In the genomic region with DNA sequence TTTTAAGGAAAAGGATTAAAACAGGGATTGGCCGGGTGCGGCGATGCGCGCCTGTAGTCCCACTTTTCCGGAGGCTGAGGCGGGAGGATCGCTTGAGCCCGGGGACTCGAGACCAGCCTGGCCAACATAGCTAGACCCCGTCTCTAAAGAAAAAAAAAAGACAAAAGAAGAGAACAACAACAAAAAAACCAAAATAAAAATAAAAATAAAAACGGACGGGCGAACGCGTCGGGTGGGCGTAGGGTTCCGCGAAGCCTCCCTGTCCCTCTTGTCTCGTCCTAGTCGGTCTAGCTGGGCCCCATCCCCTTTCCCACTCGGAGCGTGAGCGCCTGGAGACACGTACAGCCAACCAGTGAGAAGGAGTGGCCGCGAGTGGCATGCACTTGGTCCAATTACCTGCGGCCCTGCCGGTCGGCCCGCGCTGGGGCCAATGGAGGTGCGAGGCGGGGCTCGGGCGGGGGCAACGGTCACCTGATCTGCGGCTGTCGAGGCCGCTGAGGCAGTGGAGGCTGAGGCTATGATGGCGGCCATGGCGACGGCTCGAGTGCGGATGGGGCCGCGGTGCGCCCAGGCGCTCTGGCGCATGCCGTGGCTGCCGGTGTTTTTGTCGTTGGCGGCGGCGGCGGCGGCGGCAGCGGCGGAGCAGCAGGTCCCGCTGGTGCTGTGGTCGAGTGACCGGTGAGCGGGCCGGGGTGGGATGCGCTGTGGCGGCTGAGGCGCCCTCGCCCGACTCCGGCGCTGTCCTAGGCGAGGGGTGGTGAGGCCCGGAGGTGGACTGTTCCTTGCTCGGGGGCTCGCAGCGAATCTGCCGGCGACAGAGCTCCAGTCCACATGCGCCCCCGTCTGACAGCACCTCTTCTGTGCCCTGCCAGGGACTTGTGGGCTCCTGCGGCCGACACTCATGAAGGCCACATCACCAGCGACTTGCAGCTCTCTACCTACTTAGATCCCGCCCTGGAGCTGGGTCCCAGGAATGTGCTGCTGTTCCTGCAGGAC, we compare ENCODE assay signal across 1 cellular context.
A peak's percentile ranks its signal among the peaks of the same experiment; 100 is the strongest.
TF ChIP-seq lines count a peak whose summit lies in the region.

A gene with protein sequence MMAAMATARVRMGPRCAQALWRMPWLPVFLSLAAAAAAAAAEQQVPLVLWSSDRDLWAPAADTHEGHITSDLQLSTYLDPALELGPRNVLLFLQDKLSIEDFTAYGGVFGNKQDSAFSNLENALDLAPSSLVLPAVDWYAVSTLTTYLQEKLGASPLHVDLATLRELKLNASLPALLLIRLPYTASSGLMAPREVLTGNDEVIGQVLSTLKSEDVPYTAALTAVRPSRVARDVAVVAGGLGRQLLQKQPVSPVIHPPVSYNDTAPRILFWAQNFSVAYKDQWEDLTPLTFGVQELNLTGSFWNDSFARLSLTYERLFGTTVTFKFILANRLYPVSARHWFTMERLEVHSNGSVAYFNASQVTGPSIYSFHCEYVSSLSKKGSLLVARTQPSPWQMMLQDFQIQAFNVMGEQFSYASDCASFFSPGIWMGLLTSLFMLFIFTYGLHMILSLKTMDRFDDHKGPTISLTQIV (plus strand): TSS at position 502 of the 996 bp plus-strand sequence. CDS start 16 bp downstream, at position 518.

TF ChIP-seq in HepG2, 621 proteins besides CTCF, POLR2A, EP300 and RAD21 (continued from another document and continues in another):
- no peak for TF ChIP-seq CBX2 (IDR thresholded peaks at IDR 0.05; ENCODE audit: low read depth, low read length)
- TF ChIP-seq CBX2 (CRISPR knock-in tag; IDR thresholded peaks at IDR 0.05; ENCODE audit: low read depth): no peak
- TF ChIP-seq FOXK1 (CRISPR knock-in tag; IDR thresholded peaks at IDR 0.05; ENCODE audit: borderline replicate concordance, low read depth): no peak
- TF ChIP-seq ZNF562 (CRISPR knock-in tag; IDR thresholded peaks at IDR 0.05; ENCODE audit: borderline replicate concordance): no peak
- no peak for TF ChIP-seq ZBTB3 (CRISPR knock-in tag; IDR thresholded peaks at IDR 0.05; ENCODE audit: borderline replicate concordance, low read depth)
- no peak for TF ChIP-seq ZNF598 (CRISPR knock-in tag; IDR thresholded peaks at IDR 0.05; ENCODE audit: borderline replicate concordance)
- no peak for TF ChIP-seq ZNF264 (CRISPR knock-in tag; IDR thresholded peaks at IDR 0.05)
- TF ChIP-seq, protein P1, sequence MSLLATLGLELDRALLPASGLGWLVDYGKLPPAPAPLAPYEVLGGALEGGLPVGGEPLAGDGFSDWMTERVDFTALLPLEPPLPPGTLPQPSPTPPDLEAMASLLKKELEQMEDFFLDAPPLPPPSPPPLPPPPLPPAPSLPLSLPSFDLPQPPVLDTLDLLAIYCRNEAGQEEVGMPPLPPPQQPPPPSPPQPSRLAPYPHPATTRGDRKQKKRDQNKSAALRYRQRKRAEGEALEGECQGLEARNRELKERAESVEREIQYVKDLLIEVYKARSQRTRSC (CRISPR knock-in tag; IDR thresholded peaks at IDR 0.05; ENCODE audit: low read depth): no peak
- TF ChIP-seq SOX5 (CRISPR knock-in tag; IDR thresholded peaks at IDR 0.05; ENCODE audit: borderline replicate concordance): no peak
- TF ChIP-seq, protein P2, sequence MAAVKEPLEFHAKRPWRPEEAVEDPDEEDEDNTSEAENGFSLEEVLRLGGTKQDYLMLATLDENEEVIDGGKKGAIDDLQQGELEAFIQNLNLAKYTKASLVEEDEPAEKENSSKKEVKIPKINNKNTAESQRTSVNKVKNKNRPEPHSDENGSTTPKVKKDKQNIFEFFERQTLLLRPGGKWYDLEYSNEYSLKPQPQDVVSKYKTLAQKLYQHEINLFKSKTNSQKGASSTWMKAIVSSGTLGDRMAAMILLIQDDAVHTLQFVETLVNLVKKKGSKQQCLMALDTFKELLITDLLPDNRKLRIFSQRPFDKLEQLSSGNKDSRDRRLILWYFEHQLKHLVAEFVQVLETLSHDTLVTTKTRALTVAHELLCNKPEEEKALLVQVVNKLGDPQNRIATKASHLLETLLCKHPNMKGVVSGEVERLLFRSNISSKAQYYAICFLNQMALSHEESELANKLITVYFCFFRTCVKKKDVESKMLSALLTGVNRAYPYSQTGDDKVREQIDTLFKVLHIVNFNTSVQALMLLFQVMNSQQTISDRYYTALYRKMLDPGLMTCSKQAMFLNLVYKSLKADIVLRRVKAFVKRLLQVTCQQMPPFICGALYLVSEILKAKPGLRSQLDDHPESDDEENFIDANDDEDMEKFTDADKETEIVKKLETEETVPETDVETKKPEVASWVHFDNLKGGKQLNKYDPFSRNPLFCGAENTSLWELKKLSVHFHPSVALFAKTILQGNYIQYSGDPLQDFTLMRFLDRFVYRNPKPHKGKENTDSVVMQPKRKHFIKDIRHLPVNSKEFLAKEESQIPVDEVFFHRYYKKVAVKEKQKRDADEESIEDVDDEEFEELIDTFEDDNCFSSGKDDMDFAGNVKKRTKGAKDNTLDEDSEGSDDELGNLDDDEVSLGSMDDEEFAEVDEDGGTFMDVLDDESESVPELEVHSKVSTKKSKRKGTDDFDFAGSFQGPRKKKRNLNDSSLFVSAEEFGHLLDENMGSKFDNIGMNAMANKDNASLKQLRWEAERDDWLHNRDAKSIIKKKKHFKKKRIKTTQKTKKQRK (IDR thresholded peaks at IDR 0.05; ENCODE audit: low read length): no peak
- TF ChIP-seq, protein P3, sequence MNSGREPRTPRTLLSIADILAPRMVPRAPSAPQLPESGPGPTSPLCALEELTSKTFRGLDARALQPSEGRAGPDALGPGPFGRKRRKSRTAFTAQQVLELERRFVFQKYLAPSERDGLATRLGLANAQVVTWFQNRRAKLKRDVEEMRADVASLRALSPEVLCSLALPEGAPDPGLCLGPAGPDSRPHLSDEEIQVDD (CRISPR knock-in tag; IDR thresholded peaks at IDR 0.05; ENCODE audit: borderline replicate concordance): no peak
- no peak for TF ChIP-seq ZNF550 (CRISPR knock-in tag; IDR thresholded peaks at IDR 0.05; ENCODE audit: borderline replicate concordance)
- no peak for TF ChIP-seq TGIF2 (CRISPR knock-in tag; IDR thresholded peaks at IDR 0.05)
- TF ChIP-seq, protein P4, sequence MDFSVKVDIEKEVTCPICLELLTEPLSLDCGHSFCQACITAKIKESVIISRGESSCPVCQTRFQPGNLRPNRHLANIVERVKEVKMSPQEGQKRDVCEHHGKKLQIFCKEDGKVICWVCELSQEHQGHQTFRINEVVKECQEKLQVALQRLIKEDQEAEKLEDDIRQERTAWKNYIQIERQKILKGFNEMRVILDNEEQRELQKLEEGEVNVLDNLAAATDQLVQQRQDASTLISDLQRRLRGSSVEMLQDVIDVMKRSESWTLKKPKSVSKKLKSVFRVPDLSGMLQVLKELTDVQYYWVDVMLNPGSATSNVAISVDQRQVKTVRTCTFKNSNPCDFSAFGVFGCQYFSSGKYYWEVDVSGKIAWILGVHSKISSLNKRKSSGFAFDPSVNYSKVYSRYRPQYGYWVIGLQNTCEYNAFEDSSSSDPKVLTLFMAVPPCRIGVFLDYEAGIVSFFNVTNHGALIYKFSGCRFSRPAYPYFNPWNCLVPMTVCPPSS (IDR thresholded peaks at IDR 0.05): no peak
- no peak for TF ChIP-seq ZNF124 (CRISPR knock-in tag; IDR thresholded peaks at IDR 0.05)
- no peak for TF ChIP-seq NFIC (IDR thresholded peaks at IDR 0.05; ENCODE audit: low read length)
- TF ChIP-seq ZNF160 (CRISPR knock-in tag; IDR thresholded peaks at IDR 0.05): 0 out of 2 replicates have a peak, but pooled peaks have one; percentile 55
- TF ChIP-seq, protein P5, sequence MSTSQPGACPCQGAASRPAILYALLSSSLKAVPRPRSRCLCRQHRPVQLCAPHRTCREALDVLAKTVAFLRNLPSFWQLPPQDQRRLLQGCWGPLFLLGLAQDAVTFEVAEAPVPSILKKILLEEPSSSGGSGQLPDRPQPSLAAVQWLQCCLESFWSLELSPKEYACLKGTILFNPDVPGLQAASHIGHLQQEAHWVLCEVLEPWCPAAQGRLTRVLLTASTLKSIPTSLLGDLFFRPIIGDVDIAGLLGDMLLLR (CRISPR knock-in tag; IDR thresholded peaks at IDR 0.05): no peak
- no peak; the same call in 1 of the 2 replicates for TF ChIP-seq AKAP8 (CRISPR knock-in tag; IDR thresholded peaks at IDR 0.05)
- TF ChIP-seq NR2F2 (IDR thresholded peaks at IDR 0.05; ENCODE audit: borderline replicate concordance, low read depth): no peak
- TF ChIP-seq BCL6 (CRISPR knock-in tag; IDR thresholded peaks at IDR 0.05): no peak
- TF ChIP-seq, protein P6, sequence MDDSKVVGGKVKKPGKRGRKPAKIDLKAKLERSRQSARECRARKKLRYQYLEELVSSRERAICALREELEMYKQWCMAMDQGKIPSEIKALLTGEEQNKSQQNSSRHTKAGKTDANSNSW (CRISPR knock-in tag; IDR thresholded peaks at IDR 0.05; ENCODE audit: borderline replicate concordance): no peak
- TF ChIP-seq PRPF4 (IDR thresholded peaks at IDR 0.05; ENCODE audit: low read depth, low read length, poor library complexity, severe bottlenecking): no peak
- peak; percentile 50; the same call in 1 of the 2 replicates for TF ChIP-seq POLR2G (IDR thresholded peaks at IDR 0.05; ENCODE audit: low read depth, low read length)
- TF ChIP-seq ZNF337 (CRISPR knock-in tag; IDR thresholded peaks at IDR 0.05; ENCODE audit: borderline replicate concordance, low read depth): no peak
- TF ChIP-seq, protein P7, sequence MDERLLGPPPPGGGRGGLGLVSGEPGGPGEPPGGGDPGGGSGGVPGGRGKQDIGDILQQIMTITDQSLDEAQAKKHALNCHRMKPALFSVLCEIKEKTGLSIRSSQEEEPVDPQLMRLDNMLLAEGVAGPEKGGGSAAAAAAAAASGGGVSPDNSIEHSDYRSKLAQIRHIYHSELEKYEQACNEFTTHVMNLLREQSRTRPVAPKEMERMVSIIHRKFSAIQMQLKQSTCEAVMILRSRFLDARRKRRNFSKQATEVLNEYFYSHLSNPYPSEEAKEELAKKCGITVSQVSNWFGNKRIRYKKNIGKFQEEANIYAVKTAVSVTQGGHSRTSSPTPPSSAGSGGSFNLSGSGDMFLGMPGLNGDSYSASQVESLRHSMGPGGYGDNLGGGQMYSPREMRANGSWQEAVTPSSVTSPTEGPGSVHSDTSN (CRISPR knock-in tag; IDR thresholded peaks at IDR 0.05): peak; percentile 96
- no peak for TF ChIP-seq NFRKB (IDR thresholded peaks at IDR 0.05)
- TF ChIP-seq ZNF678 (CRISPR knock-in tag; IDR thresholded peaks at IDR 0.05): no peak
- TF ChIP-seq CCDC6 (CRISPR knock-in tag; IDR thresholded peaks at IDR 0.05): no peak
- TF ChIP-seq ZNF235 (CRISPR knock-in tag; IDR thresholded peaks at IDR 0.05; ENCODE audit: borderline replicate concordance): peak; percentile 69; the same call in 1 of the 2 replicates
- TF ChIP-seq, protein P8, sequence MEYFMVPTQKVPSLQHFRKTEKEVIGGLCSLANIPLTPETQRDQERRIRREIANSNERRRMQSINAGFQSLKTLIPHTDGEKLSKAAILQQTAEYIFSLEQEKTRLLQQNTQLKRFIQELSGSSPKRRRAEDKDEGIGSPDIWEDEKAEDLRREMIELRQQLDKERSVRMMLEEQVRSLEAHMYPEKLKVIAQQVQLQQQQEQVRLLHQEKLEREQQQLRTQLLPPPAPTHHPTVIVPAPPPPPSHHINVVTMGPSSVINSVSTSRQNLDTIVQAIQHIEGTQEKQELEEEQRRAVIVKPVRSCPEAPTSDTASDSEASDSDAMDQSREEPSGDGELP (IDR thresholded peaks at IDR 0.05; ENCODE audit: borderline replicate concordance, low read depth): peak; percentile 62; the same call in 1 of the 2 replicates
- TF ChIP-seq TOPORS (CRISPR knock-in tag; IDR thresholded peaks at IDR 0.05): no peak
- TF ChIP-seq, protein P9, sequence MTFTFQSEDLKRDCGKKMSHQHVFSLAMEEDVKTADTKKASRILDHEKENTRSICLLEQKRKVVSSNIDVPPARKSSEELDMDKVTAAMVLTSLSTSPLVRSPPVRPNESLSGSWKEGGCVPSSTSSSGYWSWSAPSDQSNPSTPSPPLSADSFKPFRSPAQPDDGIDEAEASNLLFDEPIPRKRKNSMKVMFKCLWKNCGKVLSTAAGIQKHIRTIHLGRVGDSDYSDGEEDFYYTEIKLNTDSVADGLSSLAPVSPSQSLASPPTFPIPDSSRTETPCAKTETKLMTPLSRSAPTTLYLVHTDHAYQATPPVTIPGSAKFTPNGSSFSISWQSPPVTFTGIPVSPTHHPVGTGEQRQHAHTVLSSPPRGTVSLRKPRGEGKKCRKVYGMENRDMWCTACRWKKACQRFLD (CRISPR knock-in tag; IDR thresholded peaks at IDR 0.05; ENCODE audit: borderline replicate concordance): no peak
- TF ChIP-seq, protein P10, sequence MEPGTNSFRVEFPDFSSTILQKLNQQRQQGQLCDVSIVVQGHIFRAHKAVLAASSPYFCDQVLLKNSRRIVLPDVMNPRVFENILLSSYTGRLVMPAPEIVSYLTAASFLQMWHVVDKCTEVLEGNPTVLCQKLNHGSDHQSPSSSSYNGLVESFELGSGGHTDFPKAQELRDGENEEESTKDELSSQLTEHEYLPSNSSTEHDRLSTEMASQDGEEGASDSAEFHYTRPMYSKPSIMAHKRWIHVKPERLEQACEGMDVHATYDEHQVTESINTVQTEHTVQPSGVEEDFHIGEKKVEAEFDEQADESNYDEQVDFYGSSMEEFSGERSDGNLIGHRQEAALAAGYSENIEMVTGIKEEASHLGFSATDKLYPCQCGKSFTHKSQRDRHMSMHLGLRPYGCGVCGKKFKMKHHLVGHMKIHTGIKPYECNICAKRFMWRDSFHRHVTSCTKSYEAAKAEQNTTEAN (CRISPR knock-in tag; conservative IDR thresholded peaks at IDR 0.05): no peak
- TF ChIP-seq, protein P11, sequence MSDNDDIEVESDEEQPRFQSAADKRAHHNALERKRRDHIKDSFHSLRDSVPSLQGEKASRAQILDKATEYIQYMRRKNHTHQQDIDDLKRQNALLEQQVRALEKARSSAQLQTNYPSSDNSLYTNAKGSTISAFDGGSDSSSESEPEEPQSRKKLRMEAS (IDR thresholded peaks at IDR 0.05): peak; percentile 65
- no peak for TF ChIP-seq ZNF24 (IDR thresholded peaks at IDR 0.05)
- no peak for TF ChIP-seq ZMAT3 (CRISPR knock-in tag; conservative IDR thresholded peaks at IDR 0.05)
- TF ChIP-seq ZNF335 (CRISPR knock-in tag; IDR thresholded peaks at IDR 0.05): no peak
- no peak for TF ChIP-seq RAD51 (IDR thresholded peaks at IDR 0.05; ENCODE audit: borderline replicate concordance)
- TF ChIP-seq ZNF274 (CRISPR knock-in tag; IDR thresholded peaks at IDR 0.05): no peak
- TF ChIP-seq, protein P12, sequence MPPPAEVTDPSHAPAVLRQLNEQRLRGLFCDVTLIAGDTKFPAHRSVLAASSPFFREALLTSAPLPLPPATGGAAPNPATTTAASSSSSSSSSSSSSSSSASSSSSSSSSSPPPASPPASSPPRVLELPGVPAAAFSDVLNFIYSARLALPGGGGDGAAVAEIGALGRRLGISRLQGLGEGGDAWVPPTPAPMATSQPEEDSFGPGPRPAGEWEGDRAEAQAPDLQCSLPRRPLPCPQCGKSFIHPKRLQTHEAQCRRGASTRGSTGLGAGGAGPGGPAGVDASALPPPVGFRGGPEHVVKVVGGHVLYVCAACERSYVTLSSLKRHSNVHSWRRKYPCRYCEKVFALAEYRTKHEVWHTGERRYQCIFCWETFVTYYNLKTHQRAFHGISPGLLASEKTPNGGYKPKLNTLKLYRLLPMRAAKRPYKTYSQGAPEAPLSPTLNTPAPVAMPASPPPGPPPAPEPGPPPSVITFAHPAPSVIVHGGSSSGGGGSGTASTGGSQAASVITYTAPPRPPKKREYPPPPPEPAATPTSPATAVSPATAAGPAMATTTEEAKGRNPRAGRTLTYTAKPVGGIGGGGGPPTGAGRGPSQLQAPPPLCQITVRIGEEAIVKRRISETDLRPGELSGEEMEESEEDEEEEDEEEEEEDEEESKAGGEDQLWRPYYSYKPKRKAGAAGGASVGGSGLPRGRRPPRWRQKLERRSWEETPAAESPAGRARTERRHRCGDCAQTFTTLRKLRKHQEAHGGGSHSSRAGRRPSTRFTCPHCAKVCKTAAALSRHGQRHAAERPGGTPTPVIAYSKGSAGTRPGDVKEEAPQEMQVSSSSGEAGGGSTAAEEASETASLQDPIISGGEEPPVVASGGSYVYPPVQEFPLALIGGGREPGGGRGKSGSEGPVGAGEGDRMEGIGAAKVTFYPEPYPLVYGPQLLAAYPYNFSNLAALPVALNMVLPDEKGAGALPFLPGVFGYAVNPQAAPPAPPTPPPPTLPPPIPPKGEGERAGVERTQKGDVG (CRISPR knock-in tag; IDR thresholded peaks at IDR 0.05; ENCODE audit: borderline replicate concordance): no peak
- no peak for TF ChIP-seq PHB2 (IDR thresholded peaks at IDR 0.05; ENCODE audit: partially characterized antibody)
- TF ChIP-seq SATB2 (CRISPR knock-in tag; IDR thresholded peaks at IDR 0.05): no peak
- no peak for TF ChIP-seq ZNF761 (CRISPR knock-in tag; conservative IDR thresholded peaks at IDR 0.05)
